Comparison of ENCODE assay signal across 12 cellular contexts in the genomic region with DNA sequence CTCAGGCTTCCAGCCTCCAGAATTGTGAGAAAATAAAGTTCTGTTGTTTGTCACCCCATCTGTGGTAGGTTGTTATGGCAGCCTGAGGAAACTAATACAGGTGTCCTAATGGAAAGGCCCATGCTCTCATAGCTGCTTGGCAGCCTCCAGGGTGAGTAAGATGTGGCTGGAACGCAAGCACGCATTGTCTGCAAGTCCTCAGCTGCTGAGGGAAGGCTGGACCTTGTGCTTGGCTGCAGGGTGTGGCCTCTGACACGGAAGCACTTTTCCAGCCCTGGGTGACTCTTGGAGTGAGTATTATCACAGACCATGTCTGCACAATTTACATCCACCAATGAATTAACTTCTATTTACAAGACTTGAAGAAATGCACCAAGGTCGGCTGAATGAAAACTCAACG. TPM values are rescaled to one million over a fixed set of nuclear protein-coding genes. Genes with fewer than 3 reads are reported as not detected.
DNase-seq lines count a peak whose midpoint lies in the region; ATAC-seq and TF ChIP-seq lines count a peak whose summit lies in the region.
"Had no signal": no experiment of that assay in that cellular context is flagged by ENCODE, and none has a peak within 500 bp of the region (broad histone marks: within the 10 kb centered on the region; RNA-seq: fewer than 3 reads in every experiment).

No MANE protein-coding gene starts in this region.

- no peak overlapping the region for H3K9ac ChIP-seq in PC-3 (ENCODE audit: low read length)

- no peaks in the 10 kb centered on the region for H3K27me3 Mint-ChIP-seq in Calu3 (ENCODE audit: unreplicated experiment)

- H3K27ac ChIP-seq in PC-3 (ENCODE audit: low read length) (no peak overlapping the region), gastrocnemius medialis (no peak overlapping the region)
- H3K27ac ChIP-seq: neutrophil had no signal

- POLR2A ChIA-PET in PC-3 (lab: Charles Lee; ENCODE audit: unreplicated experiment) = no interaction called here

- H3K4me1 Mint-ChIP-seq in Calu3 (ENCODE audit: low read depth, unreplicated experiment) = peaks cover 8% of the 10 kb centered on the region

- no peaks in the 10 kb centered on the region for H3F3A ChIP-seq in PC-3 (ENCODE audit: low read length, unreplicated experiment)

- TF ChIP-seq POLR2A in gastrocnemius medialis (IDR thresholded peaks at IDR 0.05) = no peak

- no peaks in the 10 kb centered on the region for H3K36me3 ChIP-seq in PC-3 (ENCODE audit: low read depth, low read length)
- H3K36me3 ChIP-seq in gastrocnemius medialis = no peaks in the 10 kb centered on the region
- H3K36me3 ChIP-seq: neutrophil had no signal

- ATAC-seq in PC-3 (peak; percentile 27; the same call in 1 of the 2 replicates), gastrocnemius medialis (no peak), GM21619 (IDR thresholded peaks at IDR 0.05; ENCODE audit: unreplicated experiment) (no peak)

- H3K9me2 ChIP-seq in PC-3 (replicated peaks; ENCODE audit: low read length) = no peaks in the 10 kb centered on the region

- H3K9me3 ChIP-seq in PC-3 (ENCODE audit: low read length) = no peaks in the 10 kb centered on the region
- H3K9me3 ChIP-seq in gastrocnemius medialis = no peaks in the 10 kb centered on the region
- H3K9me3 ChIP-seq: neutrophil had no signal

- no peak overlapping the region for H3K4me2 ChIP-seq in PC-3 (ENCODE audit: low read length)

- H3K27me3 ChIP-seq in PC-3 (ENCODE audit: low read length) (no peaks in the 10 kb centered on the region), gastrocnemius medialis (no peaks in the 10 kb centered on the region)
- H3K27me3 ChIP-seq: neutrophil had no signal

- no peak overlapping the region for H3K4me3 ChIP-seq in PC-3 (ENCODE audit: low read length)
- no peak overlapping the region for H3K4me3 ChIP-seq in epithelial cell of esophagus (ENCODE audit: low read length)
- no peak overlapping the region for H3K4me3 ChIP-seq in gastrocnemius medialis

- intact Hi-C loops in Calu3 (cut with micrococcal nuclease; ENCODE audit: unreplicated experiment) (loop anchor here (5.0 to 10.0 kb wide), 3 partner anchors 49 to 446 kb away; partner anchors contain the start of gene ARHGAP32), PC-3 (cut with micrococcal nuclease) (loop anchor here (1.0 to 5.0 kb wide), 3 partner anchors 101 to 444 kb away; no protein-coding TSS in a partner anchor), gastrocnemius medialis (cut with DNase I; ENCODE audit: low total_unique reads) (loop anchor here (5.0 kb wide), 2 partner anchors 54 to 444 kb away; no protein-coding TSS in a partner anchor)

- no peaks in the 10 kb centered on the region for H3K79me2 ChIP-seq in PC-3 (ENCODE audit: low read length)

- H3K4me3 Mint-ChIP-seq in Calu3 (ENCODE audit: low read depth, unreplicated experiment) = no peak overlapping the region

- peaks cover 11% of the 10 kb centered on the region; the same call in 1 of the 2 replicates for H3K4me1 ChIP-seq in PC-3 (ENCODE audit: insufficient read depth, low read length)
- no peaks in the 10 kb centered on the region for H3K4me1 ChIP-seq in gastrocnemius medialis

- in situ Hi-C loops in gastrocnemius medialis (cut with MboI; ENCODE audit: low sequenced_read_pairs in 4 of 4) = loop anchor here in 2 of 4 donors (5.0 to 25.0 kb wide), 4 partner anchors 209 to 444 kb away; partner anchors contain the start of gene KCNJ5 (in 1 of the 2)

- BruUV-seq in Calu3 (replicated peaks; lab: Mats Ljungman, UMichigan) (no TSS peak), PC-3 (replicated peaks; lab: Mats Ljungman, UMichigan) (no TSS peak)

- DNase-seq in Calu3 (peak; percentile 38), PC-3 (peak; percentile 48), epithelial cell of esophagus (ENCODE audit: low read depth) (peak; percentile 67), mucosa of gallbladder (ENCODE audit: low spot score) (peak; percentile 65), NCI-H345 (lab: John Stamatoyannopoulos, UW) (no peak), gastrocnemius medialis (no peak), CD1c-positive myeloid dendritic cell (ENCODE audit: extremely low spot score) (no peak)

- H3K36me3 Mint-ChIP-seq in Calu3 (ENCODE audit: insufficient read depth, unreplicated experiment) = no peaks in the 10 kb centered on the region

- H2AFZ ChIP-seq in PC-3 (ENCODE audit: low read length) = no peak overlapping the region

- TF ChIP-seq CTCF in Calu3 (IDR thresholded peaks at IDR 0.05; ENCODE audit: unreplicated experiment) (no peak), PC-3 (conservative IDR thresholded peaks at IDR 0.05; ENCODE audit: low read depth, low read length) (no peak), epithelial cell of esophagus (IDR thresholded peaks at IDR 0.05; ENCODE audit: insufficient read depth, low read depth, low read length, missing control alignments) (no peak), gastrocnemius medialis (IDR thresholded peaks at IDR 0.05 in 4 of 5, conservative IDR thresholded peaks at IDR 0.05 in 1 of 5) (no peak)

- H3K27ac Mint-ChIP-seq in Calu3 (ENCODE audit: unreplicated experiment) = no peak overlapping the region

- no peaks in the 10 kb centered on the region for H3K9me3 Mint-ChIP-seq in Calu3 (ENCODE audit: low read depth, unreplicated experiment)

- CTCF ChIA-PET in Calu3 (lab: Charles Lee) = interaction anchor here (0.6 to 2.3 kb wide), 9 partner anchors 14 to 375 kb away, joined by 3 to 11 read pairs (median 4); no protein-coding TSS in a partner anchor
- CTCF ChIA-PET in PC-3 (lab: Charles Lee) = interaction anchor here (0.6 to 1.2 kb wide), 3 partner anchors 18 to 306 kb away, joined by 3 to 11 read pairs (median 3); no protein-coding TSS in a partner anchor

- H4K20me1 ChIP-seq in PC-3 (ENCODE audit: low read length) = no peaks in the 10 kb centered on the region

RNA-seq across cellular contexts. Expression of gene BARX2, which starts 44.4 kb away (rescaled TPM):
- total RNA-seq in Calu3 (2022) = 41.6 and 42.9 TPM in 2 replicates
- total RNA-seq in PC-3 (2014; rRNA removed) = 0.47 and 1.2 TPM in 2 replicates
- 7.0 TPM for total RNA-seq in mucosa of gallbladder
- total RNA-seq in gastrocnemius medialis = 1 to 10 TPM in 2 of 4 donors, not detected in 2; 1.2 to 4.4 TPM
- total RNA-seq: G401, mesenteric fat pad, right cardiac atrium had no signal

Comparison
In these comparisons a context has a peak if more than half of its experiments do, and no peak if none do; other contexts are left out.
1. DNase-seq: peak in Calu3 (single experiment), PC-3 (single experiment), epithelial cell of esophagus (single experiment) and mucosa of gallbladder (single experiment); none in NCI-H345 (single experiment), gastrocnemius medialis (0 of 2) and CD1c-positive myeloid dendritic cell (single experiment).